In the genomic region with DNA sequence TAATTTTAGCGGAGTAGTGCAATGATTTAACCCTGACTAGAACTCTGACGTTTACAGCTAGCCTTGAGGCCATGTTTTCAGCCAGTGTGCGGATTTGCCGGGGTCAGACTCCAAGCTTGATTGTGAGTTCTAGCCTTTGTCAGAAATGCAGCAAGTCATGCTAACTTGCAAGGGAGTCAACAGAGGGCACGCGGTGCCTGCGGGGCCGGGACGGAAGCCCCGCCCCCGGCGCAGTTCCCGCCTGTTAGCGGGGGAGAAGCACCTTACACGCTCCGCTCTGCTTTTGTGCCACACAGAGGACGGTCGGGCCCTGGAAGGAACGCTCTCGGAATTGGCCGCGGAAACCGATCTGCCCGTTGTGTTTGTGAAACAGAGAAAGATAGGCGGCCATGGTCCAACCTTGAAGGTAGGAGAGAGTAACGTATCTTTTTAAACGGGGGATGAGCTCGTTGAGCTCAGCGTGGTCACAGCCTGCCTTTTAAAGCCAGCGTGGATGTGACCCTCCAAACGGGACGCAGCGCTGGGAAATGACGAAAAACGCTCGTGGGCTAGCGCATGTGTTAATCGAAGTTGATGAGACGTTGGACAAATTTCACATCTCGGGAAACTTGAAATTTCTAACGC, we compare ENCODE assay signal across 1 cellular context.
TF ChIP-seq lines count a peak whose summit lies in the region.

No MANE protein-coding gene starts in this region.

TF ChIP-seq in K562, 482 proteins besides CTCF, POLR2A, EP300 and RAD21 (continued from another document and continues in another):
- TF ChIP-seq, protein P1, sequence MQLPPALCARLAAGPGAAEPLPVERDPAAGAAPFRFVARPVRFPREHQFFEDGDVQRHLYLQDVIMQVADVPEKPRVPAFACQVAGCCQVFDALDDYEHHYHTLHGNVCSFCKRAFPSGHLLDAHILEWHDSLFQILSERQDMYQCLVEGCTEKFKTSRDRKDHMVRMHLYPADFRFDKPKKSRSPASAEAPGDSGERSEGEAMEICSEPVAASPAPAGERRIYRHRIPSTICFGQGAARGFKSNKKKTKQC (CRISPR knock-in tag; IDR thresholded peaks at IDR 0.05): peak; percentile 51; the same call in 1 of the 2 replicates
- TF ChIP-seq MEF2A (IDR thresholded peaks at IDR 0.05; ENCODE audit: control insufficient read depth, low read depth, low read length) (0 out of 2 replicates have a peak, but pooled peaks have one; percentile 41), ATF1 (CRISPR knock-in tag; IDR thresholded peaks at IDR 0.05) (no peak), ATF1 (tag; IDR thresholded peaks at IDR 0.05) (peak; percentile 91), SIX5 (IDR thresholded peaks at IDR 0.05; ENCODE audit: borderline replicate concordance in 1 of 2, insufficient read depth in 1 of 2, low read depth in 1 of 2, low read length in 2 of 2) (no peak), ZNF224 (CRISPR knock-in tag; IDR thresholded peaks at IDR 0.05) (0 out of 2 replicates have a peak, but pooled peaks have one; percentile 79), RAD51 (IDR thresholded peaks at IDR 0.05; ENCODE audit: borderline replicate concordance, low read depth) (no peak), RNF2 (IDR thresholded peaks at IDR 0.05) (peak; percentile 68), TAF1 (IDR thresholded peaks at IDR 0.05; ENCODE audit: control insufficient read depth, extremely low read depth, insufficient read depth, low read length, severe bottlenecking) (peak; percentile 83), POLR2G (IDR thresholded peaks at IDR 0.05; ENCODE audit: low read depth, low read length) (peak; percentile 98), DMBX1 (CRISPR knock-in tag; IDR thresholded peaks at IDR 0.05; ENCODE audit: borderline replicate concordance) (0 out of 2 replicates have a peak, but pooled peaks have one; percentile 26), NR4A1 (CRISPR knock-in tag; IDR thresholded peaks at IDR 0.05) (no peak), NR4A1 (tag; IDR thresholded peaks at IDR 0.05) (0 out of 2 replicates have a peak, but pooled peaks have one; percentile 22), ZNF780A (CRISPR knock-in tag; IDR thresholded peaks at IDR 0.05) (no peak), JUND (IDR thresholded peaks at IDR 0.05; ENCODE audit: borderline replicate concordance, low read depth, low read length) (peak; percentile 61; the same call in 1 of the 2 replicates), JUND (tag; IDR thresholded peaks at IDR 0.05; ENCODE audit: borderline replicate concordance, low read depth, low read length) (peak; percentile 55; the same call in 1 of the 3 replicates), HIVEP1 (CRISPR knock-in tag; IDR thresholded peaks at IDR 0.05) (0 out of 2 replicates have a peak, but pooled peaks have one; percentile 6), KLF10 (CRISPR knock-in tag; IDR thresholded peaks at IDR 0.05) (no peak), FOXA3 (CRISPR knock-in tag; conservative IDR thresholded peaks at IDR 0.05 in 1 of 2, IDR thresholded peaks at IDR 0.05 in 1 of 2) (peak; percentile 3 to 79; a peak in 1 of 4 replicates), JUN (IDR thresholded peaks at IDR 0.05; ENCODE audit: borderline replicate concordance, low read depth, low read length) (no peak), JUN (CRISPR knock-in tag; IDR thresholded peaks at IDR 0.05; ENCODE audit: borderline replicate concordance) (no peak), BHLHE40 (IDR thresholded peaks at IDR 0.05; ENCODE audit: low read length) (peak; percentile 83), LEF1 (IDR thresholded peaks at IDR 0.05) (no peak), ELF1 (tag; IDR thresholded peaks at IDR 0.05) (no peak; the same call in 1 of the 2 replicates), CEBPG (CRISPR knock-in tag; IDR thresholded peaks at IDR 0.05) (no peak), CEBPG (tag; conservative IDR thresholded peaks at IDR 0.05 in 1 of 2, IDR thresholded peaks at IDR 0.05 in 1 of 2) (no peak), ZC3H4 (CRISPR knock-in tag; IDR thresholded peaks at IDR 0.05; ENCODE audit: borderline replicate concordance) (peak; percentile 34; the same call in 1 of the 2 replicates), MED1 (CRISPR knock-in tag; IDR thresholded peaks at IDR 0.05; ENCODE audit: borderline replicate concordance) (no peak), TSC22D4 (tag; IDR thresholded peaks at IDR 0.05) (no peak), SAP30 (IDR thresholded peaks at IDR 0.05; ENCODE audit: borderline replicate concordance, insufficient read depth, low read depth, low read length, poor library complexity, severe bottlenecking) (peak; percentile 51), PTTG1 (tag; IDR thresholded peaks at IDR 0.05; ENCODE audit: low read depth) (no peak), E2F3 (CRISPR knock-in tag; IDR thresholded peaks at IDR 0.05) (peak; percentile 79; the same call in 1 of the 2 replicates), TEAD1 (CRISPR knock-in tag; IDR thresholded peaks at IDR 0.05) (peak in 1 of 2 experiments; percentile 81; a peak in 2 of 4 replicates), ZNF263 (CRISPR knock-in tag; IDR thresholded peaks at IDR 0.05; ENCODE audit: borderline replicate concordance) (peak; percentile 46; the same call in 1 of the 2 replicates)
- TF ChIP-seq, protein P2, sequence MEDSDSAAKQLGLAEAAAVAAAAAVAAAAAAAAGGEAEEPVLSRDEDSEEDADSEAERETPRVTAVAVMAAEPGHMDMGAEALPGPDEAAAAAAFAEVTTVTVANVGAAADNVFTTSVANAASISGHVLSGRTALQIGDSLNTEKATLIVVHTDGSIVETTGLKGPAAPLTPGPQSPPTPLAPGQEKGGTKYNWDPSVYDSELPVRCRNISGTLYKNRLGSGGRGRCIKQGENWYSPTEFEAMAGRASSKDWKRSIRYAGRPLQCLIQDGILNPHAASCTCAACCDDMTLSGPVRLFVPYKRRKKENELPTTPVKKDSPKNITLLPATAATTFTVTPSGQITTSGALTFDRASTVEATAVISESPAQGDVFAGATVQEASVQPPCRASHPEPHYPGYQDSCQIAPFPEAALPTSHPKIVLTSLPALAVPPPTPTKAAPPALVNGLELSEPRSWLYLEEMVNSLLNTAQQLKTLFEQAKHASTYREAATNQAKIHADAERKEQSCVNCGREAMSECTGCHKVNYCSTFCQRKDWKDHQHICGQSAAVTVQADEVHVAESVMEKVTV (CRISPR knock-in tag; IDR thresholded peaks at IDR 0.05): no peak
- TF ChIP-seq, protein P3, sequence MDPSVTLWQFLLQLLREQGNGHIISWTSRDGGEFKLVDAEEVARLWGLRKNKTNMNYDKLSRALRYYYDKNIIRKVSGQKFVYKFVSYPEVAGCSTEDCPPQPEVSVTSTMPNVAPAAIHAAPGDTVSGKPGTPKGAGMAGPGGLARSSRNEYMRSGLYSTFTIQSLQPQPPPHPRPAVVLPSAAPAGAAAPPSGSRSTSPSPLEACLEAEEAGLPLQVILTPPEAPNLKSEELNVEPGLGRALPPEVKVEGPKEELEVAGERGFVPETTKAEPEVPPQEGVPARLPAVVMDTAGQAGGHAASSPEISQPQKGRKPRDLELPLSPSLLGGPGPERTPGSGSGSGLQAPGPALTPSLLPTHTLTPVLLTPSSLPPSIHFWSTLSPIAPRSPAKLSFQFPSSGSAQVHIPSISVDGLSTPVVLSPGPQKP (CRISPR knock-in tag; IDR thresholded peaks at IDR 0.05): no peak
- TF ChIP-seq, protein P4, sequence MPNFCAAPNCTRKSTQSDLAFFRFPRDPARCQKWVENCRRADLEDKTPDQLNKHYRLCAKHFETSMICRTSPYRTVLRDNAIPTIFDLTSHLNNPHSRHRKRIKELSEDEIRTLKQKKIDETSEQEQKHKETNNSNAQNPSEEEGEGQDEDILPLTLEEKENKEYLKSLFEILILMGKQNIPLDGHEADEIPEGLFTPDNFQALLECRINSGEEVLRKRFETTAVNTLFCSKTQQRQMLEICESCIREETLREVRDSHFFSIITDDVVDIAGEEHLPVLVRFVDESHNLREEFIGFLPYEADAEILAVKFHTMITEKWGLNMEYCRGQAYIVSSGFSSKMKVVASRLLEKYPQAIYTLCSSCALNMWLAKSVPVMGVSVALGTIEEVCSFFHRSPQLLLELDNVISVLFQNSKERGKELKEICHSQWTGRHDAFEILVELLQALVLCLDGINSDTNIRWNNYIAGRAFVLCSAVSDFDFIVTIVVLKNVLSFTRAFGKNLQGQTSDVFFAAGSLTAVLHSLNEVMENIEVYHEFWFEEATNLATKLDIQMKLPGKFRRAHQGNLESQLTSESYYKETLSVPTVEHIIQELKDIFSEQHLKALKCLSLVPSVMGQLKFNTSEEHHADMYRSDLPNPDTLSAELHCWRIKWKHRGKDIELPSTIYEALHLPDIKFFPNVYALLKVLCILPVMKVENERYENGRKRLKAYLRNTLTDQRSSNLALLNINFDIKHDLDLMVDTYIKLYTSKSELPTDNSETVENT (CRISPR knock-in tag; IDR thresholded peaks at IDR 0.05): 0 out of 2 replicates have a peak, but pooled peaks have one; percentile 50
- TF ChIP-seq, protein P5, sequence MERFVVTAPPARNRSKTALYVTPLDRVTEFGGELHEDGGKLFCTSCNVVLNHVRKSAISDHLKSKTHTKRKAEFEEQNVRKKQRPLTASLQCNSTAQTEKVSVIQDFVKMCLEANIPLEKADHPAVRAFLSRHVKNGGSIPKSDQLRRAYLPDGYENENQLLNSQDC (CRISPR knock-in tag; IDR thresholded peaks at IDR 0.05): 0 out of 2 replicates have a peak, but pooled peaks have one; percentile 12
- TF ChIP-seq, protein P6, sequence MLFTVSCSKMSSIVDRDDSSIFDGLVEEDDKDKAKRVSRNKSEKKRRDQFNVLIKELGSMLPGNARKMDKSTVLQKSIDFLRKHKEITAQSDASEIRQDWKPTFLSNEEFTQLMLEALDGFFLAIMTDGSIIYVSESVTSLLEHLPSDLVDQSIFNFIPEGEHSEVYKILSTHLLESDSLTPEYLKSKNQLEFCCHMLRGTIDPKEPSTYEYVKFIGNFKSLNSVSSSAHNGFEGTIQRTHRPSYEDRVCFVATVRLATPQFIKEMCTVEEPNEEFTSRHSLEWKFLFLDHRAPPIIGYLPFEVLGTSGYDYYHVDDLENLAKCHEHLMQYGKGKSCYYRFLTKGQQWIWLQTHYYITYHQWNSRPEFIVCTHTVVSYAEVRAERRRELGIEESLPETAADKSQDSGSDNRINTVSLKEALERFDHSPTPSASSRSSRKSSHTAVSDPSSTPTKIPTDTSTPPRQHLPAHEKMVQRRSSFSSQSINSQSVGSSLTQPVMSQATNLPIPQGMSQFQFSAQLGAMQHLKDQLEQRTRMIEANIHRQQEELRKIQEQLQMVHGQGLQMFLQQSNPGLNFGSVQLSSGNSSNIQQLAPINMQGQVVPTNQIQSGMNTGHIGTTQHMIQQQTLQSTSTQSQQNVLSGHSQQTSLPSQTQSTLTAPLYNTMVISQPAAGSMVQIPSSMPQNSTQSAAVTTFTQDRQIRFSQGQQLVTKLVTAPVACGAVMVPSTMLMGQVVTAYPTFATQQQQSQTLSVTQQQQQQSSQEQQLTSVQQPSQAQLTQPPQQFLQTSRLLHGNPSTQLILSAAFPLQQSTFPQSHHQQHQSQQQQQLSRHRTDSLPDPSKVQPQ (CRISPR knock-in tag; IDR thresholded peaks at IDR 0.05; ENCODE audit: borderline replicate concordance): 0 out of 2 replicates have a peak, but pooled peaks have one; percentile 20
- TF ChIP-seq, protein P7, sequence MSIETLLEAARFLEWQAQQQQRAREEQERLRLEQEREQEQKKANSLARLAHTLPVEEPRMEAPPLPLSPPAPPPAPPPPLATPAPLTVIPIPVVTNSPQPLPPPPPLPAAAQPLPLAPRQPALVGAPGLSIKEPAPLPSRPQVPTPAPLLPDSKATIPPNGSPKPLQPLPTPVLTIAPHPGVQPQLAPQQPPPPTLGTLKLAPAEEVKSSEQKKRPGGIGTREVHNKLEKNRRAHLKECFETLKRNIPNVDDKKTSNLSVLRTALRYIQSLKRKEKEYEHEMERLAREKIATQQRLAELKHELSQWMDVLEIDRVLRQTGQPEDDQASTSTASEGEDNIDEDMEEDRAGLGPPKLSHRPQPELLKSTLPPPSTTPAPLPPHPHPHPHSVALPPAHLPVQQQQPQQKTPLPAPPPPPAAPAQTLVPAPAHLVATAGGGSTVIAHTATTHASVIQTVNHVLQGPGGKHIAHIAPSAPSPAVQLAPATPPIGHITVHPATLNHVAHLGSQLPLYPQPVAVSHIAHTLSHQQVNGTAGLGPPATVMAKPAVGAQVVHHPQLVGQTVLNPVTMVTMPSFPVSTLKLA (conservative IDR thresholded peaks at IDR 0.05): peak; percentile 99
- TF ChIP-seq, protein P8, sequence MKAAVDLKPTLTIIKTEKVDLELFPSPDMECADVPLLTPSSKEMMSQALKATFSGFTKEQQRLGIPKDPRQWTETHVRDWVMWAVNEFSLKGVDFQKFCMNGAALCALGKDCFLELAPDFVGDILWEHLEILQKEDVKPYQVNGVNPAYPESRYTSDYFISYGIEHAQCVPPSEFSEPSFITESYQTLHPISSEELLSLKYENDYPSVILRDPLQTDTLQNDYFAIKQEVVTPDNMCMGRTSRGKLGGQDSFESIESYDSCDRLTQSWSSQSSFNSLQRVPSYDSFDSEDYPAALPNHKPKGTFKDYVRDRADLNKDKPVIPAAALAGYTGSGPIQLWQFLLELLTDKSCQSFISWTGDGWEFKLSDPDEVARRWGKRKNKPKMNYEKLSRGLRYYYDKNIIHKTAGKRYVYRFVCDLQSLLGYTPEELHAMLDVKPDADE (conservative IDR thresholded peaks at IDR 0.05; ENCODE audit: control insufficient read depth, low read depth, low read length): 0 out of 2 replicates have a peak, but pooled peaks have one; percentile 58
- TF ChIP-seq, protein P9, sequence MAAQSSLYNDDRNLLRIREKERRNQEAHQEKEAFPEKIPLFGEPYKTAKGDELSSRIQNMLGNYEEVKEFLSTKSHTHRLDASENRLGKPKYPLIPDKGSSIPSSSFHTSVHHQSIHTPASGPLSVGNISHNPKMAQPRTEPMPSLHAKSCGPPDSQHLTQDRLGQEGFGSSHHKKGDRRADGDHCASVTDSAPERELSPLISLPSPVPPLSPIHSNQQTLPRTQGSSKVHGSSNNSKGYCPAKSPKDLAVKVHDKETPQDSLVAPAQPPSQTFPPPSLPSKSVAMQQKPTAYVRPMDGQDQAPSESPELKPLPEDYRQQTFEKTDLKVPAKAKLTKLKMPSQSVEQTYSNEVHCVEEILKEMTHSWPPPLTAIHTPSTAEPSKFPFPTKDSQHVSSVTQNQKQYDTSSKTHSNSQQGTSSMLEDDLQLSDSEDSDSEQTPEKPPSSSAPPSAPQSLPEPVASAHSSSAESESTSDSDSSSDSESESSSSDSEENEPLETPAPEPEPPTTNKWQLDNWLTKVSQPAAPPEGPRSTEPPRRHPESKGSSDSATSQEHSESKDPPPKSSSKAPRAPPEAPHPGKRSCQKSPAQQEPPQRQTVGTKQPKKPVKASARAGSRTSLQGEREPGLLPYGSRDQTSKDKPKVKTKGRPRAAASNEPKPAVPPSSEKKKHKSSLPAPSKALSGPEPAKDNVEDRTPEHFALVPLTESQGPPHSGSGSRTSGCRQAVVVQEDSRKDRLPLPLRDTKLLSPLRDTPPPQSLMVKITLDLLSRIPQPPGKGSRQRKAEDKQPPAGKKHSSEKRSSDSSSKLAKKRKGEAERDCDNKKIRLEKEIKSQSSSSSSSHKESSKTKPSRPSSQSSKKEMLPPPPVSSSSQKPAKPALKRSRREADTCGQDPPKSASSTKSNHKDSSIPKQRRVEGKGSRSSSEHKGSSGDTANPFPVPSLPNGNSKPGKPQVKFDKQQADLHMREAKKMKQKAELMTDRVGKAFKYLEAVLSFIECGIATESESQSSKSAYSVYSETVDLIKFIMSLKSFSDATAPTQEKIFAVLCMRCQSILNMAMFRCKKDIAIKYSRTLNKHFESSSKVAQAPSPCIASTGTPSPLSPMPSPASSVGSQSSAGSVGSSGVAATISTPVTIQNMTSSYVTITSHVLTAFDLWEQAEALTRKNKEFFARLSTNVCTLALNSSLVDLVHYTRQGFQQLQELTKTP (IDR thresholded peaks at IDR 0.05; ENCODE audit: low read depth in 1 of 2, partially characterized antibody in 2 of 2): peak in 1 of 2 experiments; percentile 24
